ENCODE assay signal across 16 cellular contexts in genomic region chr19:877992-878660, GRCh38. TPM values are rescaled to one million over a fixed set of nuclear protein-coding genes. Genes with fewer than 3 reads are reported as not detected.
"Had no signal": no experiment of that assay in that cellular context is flagged by ENCODE, and none has a peak within 500 bp of the region (broad histone marks: within the 10 kb centered on the region; RNA-seq: fewer than 3 reads in every experiment).

No MANE protein-coding gene starts in this region.

RNA-seq across cellular contexts. Expression of gene RNU6-9, which starts 15.2 kb away (rescaled TPM):
- total RNA-seq: stomach, subcutaneous adipose tissue, suprapubic skin, temporal lobe, testis, thoracic aorta, thyroid gland, tibial nerve, transverse colon, upper lobe of left lung, upper lobe of right lung, ureter, urinary bladder, uterus, vagina had no signal
- polyA plus RNA-seq: stomach, thymus, urinary bladder had no signal

RNA-seq across cellular contexts. Expression of gene ELANE, which starts 26.0 kb away (rescaled TPM):
- total RNA-seq: urinary bladder, vagina had no signal
